ENCODE assay signal across 1 cellular context in genomic region chrX:103063918-103064434, GRCh38.
TF ChIP-seq lines count a peak whose summit lies in the region.

Gene BEX1 (minus strand): TSS chrX:103064171. CDS start chrX:103063274, 897 bp downstream.

TF ChIP-seq in HEK293, 187 proteins besides CTCF, POLR2A, EP300 and RAD21 (continued from another document):
- TF ChIP-seq, protein P1, sequence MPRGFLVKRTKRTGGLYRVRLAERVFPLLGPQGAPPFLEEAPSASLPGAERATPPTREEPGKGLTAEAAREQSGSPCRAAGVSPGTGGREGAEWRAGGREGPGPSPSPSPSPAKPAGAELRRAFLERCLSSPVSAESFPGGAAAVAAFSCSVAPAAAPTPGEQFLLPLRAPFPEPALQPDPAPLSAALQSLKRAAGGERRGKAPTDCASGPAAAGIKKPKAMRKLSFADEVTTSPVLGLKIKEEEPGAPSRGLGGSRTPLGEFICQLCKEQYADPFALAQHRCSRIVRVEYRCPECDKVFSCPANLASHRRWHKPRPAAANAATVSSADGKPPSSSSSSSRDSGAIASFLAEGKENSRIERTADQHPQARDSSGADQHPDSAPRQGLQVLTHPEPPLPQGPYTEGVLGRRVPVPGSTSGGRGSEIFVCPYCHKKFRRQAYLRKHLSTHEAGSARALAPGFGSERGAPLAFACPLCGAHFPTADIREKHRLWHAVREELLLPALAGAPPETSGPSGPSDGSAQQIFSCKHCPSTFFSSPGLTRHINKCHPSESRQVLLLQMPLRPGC (tag by site-specific recombination; IDR thresholded peaks at IDR 0.05) = no peak
- TF ChIP-seq ZBTB17 (tag by site-specific recombination; IDR thresholded peaks at IDR 0.05) (peak; percentile 77), ZNF146 (tag by site-specific recombination; IDR thresholded peaks at IDR 0.05) (no peak), ZNF571 (tag by site-specific recombination; IDR thresholded peaks at IDR 0.05) (no peak), KLF1 (tag by site-specific recombination; IDR thresholded peaks at IDR 0.05) (no peak), FEZF1 (tag by site-specific recombination; IDR thresholded peaks at IDR 0.05) (no peak)
- TF ChIP-seq, protein P2, sequence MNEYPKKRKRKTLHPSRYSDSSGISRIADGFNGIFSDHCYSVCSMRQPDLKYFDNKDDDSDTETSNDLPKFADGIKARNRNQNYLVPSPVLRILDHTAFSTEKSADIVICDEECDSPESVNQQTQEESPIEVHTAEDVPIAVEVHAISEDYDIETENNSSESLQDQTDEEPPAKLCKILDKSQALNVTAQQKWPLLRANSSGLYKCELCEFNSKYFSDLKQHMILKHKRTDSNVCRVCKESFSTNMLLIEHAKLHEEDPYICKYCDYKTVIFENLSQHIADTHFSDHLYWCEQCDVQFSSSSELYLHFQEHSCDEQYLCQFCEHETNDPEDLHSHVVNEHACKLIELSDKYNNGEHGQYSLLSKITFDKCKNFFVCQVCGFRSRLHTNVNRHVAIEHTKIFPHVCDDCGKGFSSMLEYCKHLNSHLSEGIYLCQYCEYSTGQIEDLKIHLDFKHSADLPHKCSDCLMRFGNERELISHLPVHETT (tag by site-specific recombination; IDR thresholded peaks at IDR 0.05) = no peak
